ENCODE assay signal across 25 cellular contexts in the genomic region with DNA sequence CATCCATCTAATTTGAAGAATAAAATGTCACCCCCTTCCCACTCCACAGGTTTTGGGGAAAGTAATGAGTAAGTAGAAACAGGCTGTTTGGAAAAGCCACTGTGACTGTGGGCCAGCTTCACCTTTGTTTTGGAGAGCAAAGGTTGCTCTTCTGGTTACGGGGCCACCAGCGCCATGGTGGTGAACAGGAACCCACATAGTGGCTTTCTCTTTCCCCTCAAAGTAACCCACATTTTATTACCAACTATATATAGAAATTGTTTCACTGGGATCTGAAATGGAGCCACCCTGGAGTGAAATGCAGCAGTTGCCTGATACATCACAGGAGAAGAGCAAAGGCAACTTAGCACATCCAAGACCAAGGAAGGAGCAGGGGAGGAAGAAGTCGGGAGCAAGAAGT.
DNase-seq lines count a peak whose midpoint lies in the region; ATAC-seq and TF ChIP-seq lines count a peak whose summit lies in the region.
"Had no signal": no experiment of that assay in that cellular context is flagged by ENCODE, and none has a peak within 500 bp of the region (broad histone marks: within the 10 kb centered on the region; RNA-seq: fewer than 3 reads in every experiment).

No MANE protein-coding gene starts in this region.

- H4K91ac ChIP-seq in H9 (ENCODE audit: insufficient read length, low read depth, low read length) = no peak overlapping the region

- no peak overlapping the region for H3T11ph ChIP-seq in H9 (ENCODE audit: low read length)

- H3K4me3 Mint-ChIP-seq in activated CD8-positive, alpha-beta memory T cell treated with anti-CD3 and anti-CD28 coated beads, Interleukin-2, amount 10 ng/mL, durations not matched to agents 7 days and 5 days = no peak overlapping the region
- no peak overlapping the region for H3K4me3 Mint-ChIP-seq in H9
- peak overlapping the region; percentile 94 for H3K4me3 Mint-ChIP-seq in central memory CD8-positive, alpha-beta T cell
- no peak overlapping the region for H3K4me3 Mint-ChIP-seq in stimulated activated effector memory CD8-positive, alpha-beta T cell treated with anti-CD3 and anti-CD28 coated beads, Interleukin-12 subunit alpha, Interleukin-12 subunit beta, amount 100 ng/mL, for 72 hours
- H3K4me3 Mint-ChIP-seq: activated B cell treated with CpG ODN at 0.5 μM for 24 hours had no signal

- no peak overlapping the region for H2AFZ ChIP-seq in H9 (ENCODE audit: low read length)

- peaks cover 3% of the 10 kb centered on the region for H3K23me2 ChIP-seq in H9 (ENCODE audit: insufficient read length, low read depth, low read length, poor library complexity, severe bottlenecking)

- peaks cover 32% of the 10 kb centered on the region for H3K4me1 ChIP-seq in H9 (ENCODE audit: insufficient read depth, low read length)

- no peak overlapping the region for H3K4me2 ChIP-seq in H9 (ENCODE audit: insufficient read depth, insufficient read length, low read length)
- H3K4me2 ChIP-seq: A549 had no signal

- ATAC-seq in activated CD8-positive, alpha-beta memory T cell treated with anti-CD3 and anti-CD28 coated beads, Interleukin-2, amount 10 ng/mL, durations not matched to agents 7 days and 5 days = no peak
- no peak for ATAC-seq in central memory CD8-positive, alpha-beta T cell (replicated peaks; ENCODE audit: extremely low read depth, poor library complexity, severe bottlenecking)
- ATAC-seq in stimulated activated effector memory CD8-positive, alpha-beta T cell treated with anti-CD3 and anti-CD28 coated beads, Interleukin-12 subunit alpha, Interleukin-12 subunit beta, amount 100 ng/mL, for 72 hours = no peak
- no peak for ATAC-seq in SK-N-SH treated with all-trans-retinoic acid at 6 μM for 48 hours
- ATAC-seq: A549, HCT116, HepG2, sciatic nerve had no signal

- peaks cover 8% of the 10 kb centered on the region for H3K27me3 Mint-ChIP-seq in activated CD8-positive, alpha-beta memory T cell treated with anti-CD3 and anti-CD28 coated beads, Interleukin-2, amount 10 ng/mL, durations not matched to agents 7 days and 5 days
- H3K27me3 Mint-ChIP-seq in H9 (ENCODE audit: low read depth) = peaks cover 2% of the 10 kb centered on the region; the same call in 1 of the 2 replicates
- no peaks in the 10 kb centered on the region for H3K27me3 Mint-ChIP-seq in central memory CD8-positive, alpha-beta T cell
- H3K27me3 Mint-ChIP-seq: activated B cell treated with CpG ODN at 0.5 μM for 24 hours had no signal

- no peak overlapping the region for H2BK5ac ChIP-seq in H9 (ENCODE audit: insufficient read length, low read length)

- H2BK20ac ChIP-seq in H9 (ENCODE audit: low read depth, low read length, poor library complexity, severe bottlenecking) = no peak overlapping the region

- CTCF ChIA-PET in activated CD8-positive, alpha-beta memory T cell treated with anti-CD3 and anti-CD28 coated beads, Interleukin-2, amount 10 ng/mL, durations not matched to agents 7 days and 5 days (lab: Charles Lee) = interaction anchor here (1.0 kb wide), 1 partner anchor 21 kb away, joined by 3 read pairs; no protein-coding TSS in a partner anchor

- H3K36me3 Mint-ChIP-seq in activated CD8-positive, alpha-beta memory T cell treated with anti-CD3 and anti-CD28 coated beads, Interleukin-2, amount 10 ng/mL, durations not matched to agents 7 days and 5 days = no peaks in the 10 kb centered on the region
- peaks cover 0 to 4% (median 4%) of the 10 kb centered on the region in 3 experiments; a peak in 4 of 7 replicates for H3K36me3 Mint-ChIP-seq in H9 (ENCODE audit: insufficient read depth in 1 of 3, low read depth in 3 of 3)
- peaks cover 17% of the 10 kb centered on the region for H3K36me3 Mint-ChIP-seq in central memory CD8-positive, alpha-beta T cell (ENCODE audit: insufficient read depth)
- peaks cover 6% of the 10 kb centered on the region for H3K36me3 Mint-ChIP-seq in stimulated activated effector memory CD8-positive, alpha-beta T cell treated with anti-CD3 and anti-CD28 coated beads, Interleukin-12 subunit alpha, Interleukin-12 subunit beta, amount 100 ng/mL, for 72 hours

- no CpG with 5 or more reads among the region's 3 CpGs for WGBS in H9 (ENCODE audit: extremely low coverage, insufficient read length, low lambda C conversion rate)

- peaks cover 4% of the 10 kb centered on the region for H3K9me3 Mint-ChIP-seq in activated CD8-positive, alpha-beta memory T cell treated with anti-CD3 and anti-CD28 coated beads, Interleukin-2, amount 10 ng/mL, durations not matched to agents 7 days and 5 days (ENCODE audit: low read depth)
- no peaks in the 10 kb centered on the region for H3K9me3 Mint-ChIP-seq in H9
- H3K9me3 Mint-ChIP-seq in central memory CD8-positive, alpha-beta T cell = no peaks in the 10 kb centered on the region
- H3K9me3 Mint-ChIP-seq in stimulated activated effector memory CD8-positive, alpha-beta T cell treated with anti-CD3 and anti-CD28 coated beads, Interleukin-12 subunit alpha, Interleukin-12 subunit beta, amount 100 ng/mL, for 72 hours = peaks cover 4% of the 10 kb centered on the region
- H3K9me3 Mint-ChIP-seq: activated B cell treated with CpG ODN at 0.5 μM for 24 hours; activated T-helper 1 cell treated with anti-CD3 and anti-CD28 coated beads, Interleukin-12 subunit alpha, Interleukin-12 subunit beta, Interleukin-2, Interleukin-4 antibody, amounts not matched to agents 30 ng/mL and 10 ng/mL and 1 ng/mL, durations not matched to agents 14 hours and 24 hours and 36 hours had no signal

- H3K18ac ChIP-seq in H9 (ENCODE audit: insufficient read length, low read depth, low read length) = no peak overlapping the region

- peak; percentile 52 for DNase-seq in activated CD8-positive, alpha-beta memory T cell treated with anti-CD3 and anti-CD28 coated beads, Interleukin-2, amount 10 ng/mL, durations not matched to agents 7 days and 5 days
- DNase-seq in activated CD8-positive, alpha-beta memory T cell treated with anti-CD3 and anti-CD28 coated beads, Interleukin-2, amount 50 U/mL, for 48 hours = no peak
- DNase-seq in H9 = no peak
- DNase-seq in central memory CD8-positive, alpha-beta T cell (ENCODE audit: low spot score in 2 of 2) = no peak
- no peak for DNase-seq in stimulated activated effector memory CD8-positive, alpha-beta T cell treated with anti-CD3 and anti-CD28 coated beads, Interleukin-12 subunit alpha, Interleukin-12 subunit beta, amount 100 ng/mL, for 72 hours (ENCODE audit: low spot score in 2 of 2)
- no peak for DNase-seq in NCI-H2081 (lab: John Stamatoyannopoulos, UW)
- no peak for DNase-seq in epidermal melanocyte (ENCODE audit: insufficient read length, low spot score)
- DNase-seq: activated B cell treated with CpG ODN at 0.5 μM for 24 hours; activated CD8-positive, alpha-beta memory T cell treated with anti-CD3 and anti-CD28 coated beads for 24 hours; BE2C; dorsolateral prefrontal cortex; NCI-H1092; NCI-H187 treated with DMSO at 0.1 percent for 48 hours; NCI-H526 treated with DMSO at 0.1 percent for 48 hours; SJCRH30; stomach; tibial artery had no signal

- H2BK12ac ChIP-seq in H9 (ENCODE audit: insufficient read length, low read depth, low read length) = peak overlapping the region; percentile 63

- no peak overlapping the region for H3K14ac ChIP-seq in H9 (ENCODE audit: insufficient read depth, low read length)

- no peaks in the 10 kb centered on the region for H3K27me3 ChIP-seq in H9 (ENCODE audit: insufficient read depth, low read length)
- H3K27me3 ChIP-seq: BE2C, dorsolateral prefrontal cortex, SJCRH30, stomach, tibial artery had no signal

- H3K9me3 ChIP-seq in H9 (ENCODE audit: control insufficient read depth, low read depth, low read length) = no peaks in the 10 kb centered on the region
- H3K9me3 ChIP-seq: A549, BE2C, SJCRH30, stomach, tibial artery had no signal

- H2BK120ac ChIP-seq in H9 (ENCODE audit: low read depth, low read length, poor library complexity, severe bottlenecking) = no peak overlapping the region

- no peak for TF ChIP-seq CTCF in H9 (conservative IDR thresholded peaks at IDR 0.05)

- H3K23ac ChIP-seq in H9 (ENCODE audit: insufficient read length, low read depth, low read length) = no peak overlapping the region

- H2AK5ac ChIP-seq in H9 (ENCODE audit: insufficient read length, low read length) = no peak overlapping the region

- H3K79me2 ChIP-seq in H9 (ENCODE audit: insufficient read depth, low read length) = no peaks in the 10 kb centered on the region

- H4K5ac ChIP-seq in H9 (ENCODE audit: insufficient read length, low read depth, low read length) = no peak overlapping the region

- no peak overlapping the region for H3K27ac ChIP-seq in H9 (ENCODE audit: insufficient read length, low read depth, low read length)
- H3K27ac ChIP-seq: A549, dorsolateral prefrontal cortex, HL-60, SJCRH30, stomach, tibial artery had no signal

- H4K8ac ChIP-seq in H9 (replicated peaks; ENCODE audit: insufficient read length, low read depth, low read length) = no peak overlapping the region

- H3K4me1 Mint-ChIP-seq in activated CD8-positive, alpha-beta memory T cell treated with anti-CD3 and anti-CD28 coated beads, Interleukin-2, amount 10 ng/mL, durations not matched to agents 7 days and 5 days = peaks cover 34% of the 10 kb centered on the region
- H3K4me1 Mint-ChIP-seq in H9 = peaks cover 72 to 78% of the 10 kb centered on the region in 2 experiments
- peaks cover 45% of the 10 kb centered on the region for H3K4me1 Mint-ChIP-seq in central memory CD8-positive, alpha-beta T cell
- peaks cover 46% of the 10 kb centered on the region for H3K4me1 Mint-ChIP-seq in stimulated activated effector memory CD8-positive, alpha-beta T cell treated with anti-CD3 and anti-CD28 coated beads, Interleukin-12 subunit alpha, Interleukin-12 subunit beta, amount 100 ng/mL, for 72 hours

- no peak overlapping the region for H2BK15ac ChIP-seq in H9 (ENCODE audit: low read depth, low read length)

- H3K79me1 ChIP-seq in H9 (ENCODE audit: insufficient read depth, low read depth, low read length, poor library complexity, severe bottlenecking) = no peaks in the 10 kb centered on the region

- H3K4ac ChIP-seq in H9 (ENCODE audit: low read depth, low read length) = no peak overlapping the region

- no peak overlapping the region for H3K9ac ChIP-seq in H9 (ENCODE audit: extremely low read depth, insufficient read length, low read length)

- no peak overlapping the region for H3K56ac ChIP-seq in H9 (ENCODE audit: insufficient read length, low read depth, low read length)

- H4K20me1 ChIP-seq in H9 (ENCODE audit: control insufficient read depth, insufficient read depth, insufficient read length) = no peaks in the 10 kb centered on the region

- peak overlapping the region; percentile 64 for H3K27ac Mint-ChIP-seq in activated CD8-positive, alpha-beta memory T cell treated with anti-CD3 and anti-CD28 coated beads, Interleukin-2, amount 10 ng/mL, durations not matched to agents 7 days and 5 days
- no peak overlapping the region; a peak in 2 of 7 replicates for H3K27ac Mint-ChIP-seq in H9
- H3K27ac Mint-ChIP-seq in central memory CD8-positive, alpha-beta T cell (ENCODE audit: low read depth) = peak overlapping the region; percentile 13
- peak overlapping the region; percentile 40 for H3K27ac Mint-ChIP-seq in stimulated activated effector memory CD8-positive, alpha-beta T cell treated with anti-CD3 and anti-CD28 coated beads, Interleukin-12 subunit alpha, Interleukin-12 subunit beta, amount 100 ng/mL, for 72 hours
- H3K27ac Mint-ChIP-seq: activated B cell treated with CpG ODN at 0.5 μM for 24 hours; activated T-helper 1 cell treated with anti-CD3 and anti-CD28 coated beads, Interleukin-12 subunit alpha, Interleukin-12 subunit beta, Interleukin-2, Interleukin-4 antibody, amounts not matched to agents 30 ng/mL and 10 ng/mL and 1 ng/mL, durations not matched to agents 14 hours and 24 hours and 36 hours; progenitor cell of endocrine pancreas had no signal

Comparison
In these comparisons a context has a peak if more than half of its experiments do, and no peak if none do; other contexts are left out.
1. H3K27ac Mint-ChIP-seq: peak in activated CD8-positive, alpha-beta memory T cell treated with anti-CD3 and anti-CD28 coated beads, Interleukin-2, amount 10 ng/mL, durations not matched to agents 7 days and 5 days (single experiment), central memory CD8-positive, alpha-beta T cell (single experiment) and stimulated activated effector memory CD8-positive, alpha-beta T cell treated with anti-CD3 and anti-CD28 coated beads, Interleukin-12 subunit alpha, Interleukin-12 subunit beta, amount 100 ng/mL, for 72 hours (single experiment); none in H9 (0 of 3).